In genomic region chr3:171393032-171393744, GRCh38 we compare ENCODE assay signal across 10 cellular contexts.
DNase-seq lines count a peak whose midpoint lies in the region; ATAC-seq and TF ChIP-seq lines count a peak whose summit lies in the region.
"Had no signal": no experiment of that assay in that cellular context is flagged by ENCODE, and none has a peak within 500 bp of the region (broad histone marks: within the 10 kb centered on the region; RNA-seq: fewer than 3 reads in every experiment).

No MANE protein-coding gene starts in this region.

- DNase-seq in AG04450 (ENCODE audit: low read depth, low spot score) = peak; percentile 46
- peak; percentile 77 for DNase-seq in NCI-H2029 (lab: John Stamatoyannopoulos, UW)
- DNase-seq in brain pericyte (ENCODE audit: low read depth, low spot score) = peak; percentile 10
- no peak for DNase-seq in AML-193 (lab: John Stamatoyannopoulos, UW)
- no peak for DNase-seq in Calu3
- DNase-seq: immature natural killer cell had no signal

- TF ChIP-seq CTCF in AG04450 (IDR thresholded peaks at IDR 0.05; ENCODE audit: low read depth, low read length) = no peak
- TF ChIP-seq CTCF in Calu3 (IDR thresholded peaks at IDR 0.05; ENCODE audit: unreplicated experiment) = no peak

- POLR2A ChIA-PET in AG04450 (lab: Yijun Ruan, JAX) = interaction anchor here (1.0 to 1.1 kb wide), 2 partner anchors 8 to 10 kb away, joined by 3 to 4 read pairs; no protein-coding TSS in a partner anchor

- no peak overlapping the region for H3K4me3 ChIP-seq in AG04450 (ENCODE audit: low read depth, low read length)

- H3K4me3 Mint-ChIP-seq in Calu3 (ENCODE audit: low read depth, unreplicated experiment) = no peak overlapping the region
- H3K4me3 Mint-ChIP-seq: B cell, immature natural killer cell had no signal

- ATAC-seq in HG03342 (IDR thresholded peaks at IDR 0.05; ENCODE audit: unreplicated experiment) = no peak
- no peak for ATAC-seq in HG02981 (IDR thresholded peaks at IDR 0.05; ENCODE audit: unreplicated experiment)

- H3K9me3 ChIP-seq in AG04450 (ENCODE audit: control insufficient read depth, insufficient read depth, low read length) = no peaks in the 10 kb centered on the region

- peak overlapping the region; percentile 12 for H3K27ac ChIP-seq in AG04450 (ENCODE audit: low read depth, low read length)
- peak overlapping the region; percentile 23 for H3K27ac ChIP-seq in layer of hippocampus (ENCODE audit: low read depth, low read length)

- CTCF ChIA-PET in AG04450 (lab: Charles Lee) = interaction anchor here (0.6 to 1.6 kb wide), 3 partner anchors 35 to 205 kb away, joined by 3 to 4 read pairs (median 3); no protein-coding TSS in a partner anchor
- CTCF ChIA-PET in Calu3 (lab: Charles Lee) = interaction anchor here (0.7 kb wide), 1 partner anchor 28 kb away, joined by 3 read pairs; no protein-coding TSS in a partner anchor

- H3K9me3 Mint-ChIP-seq in Calu3 (ENCODE audit: low read depth, unreplicated experiment) = no peaks in the 10 kb centered on the region

- H3K4me1 Mint-ChIP-seq in Calu3 (ENCODE audit: low read depth, unreplicated experiment) = peaks cover 17% of the 10 kb centered on the region
- H3K4me1 Mint-ChIP-seq: B cell had no signal

- intact Hi-C loops in Calu3 (cut with micrococcal nuclease; ENCODE audit: unreplicated experiment) = no loop called here

- no peak overlapping the region for H3K27ac Mint-ChIP-seq in Calu3 (ENCODE audit: unreplicated experiment)
- H3K27ac Mint-ChIP-seq: B cell had no signal

- H3K36me3 Mint-ChIP-seq in Calu3 (ENCODE audit: insufficient read depth, unreplicated experiment) = no peaks in the 10 kb centered on the region

- BruUV-seq in Calu3 (replicated peaks; lab: Mats Ljungman, UMichigan) = no TSS peak

- H3K27me3 Mint-ChIP-seq in Calu3 (ENCODE audit: unreplicated experiment) = no peaks in the 10 kb centered on the region
- H3K27me3 Mint-ChIP-seq: B cell had no signal

- H3K27me3 ChIP-seq in AG04450 (ENCODE audit: control insufficient read depth, insufficient read depth, low read length) (no peaks in the 10 kb centered on the region), layer of hippocampus (ENCODE audit: control insufficient read depth, insufficient read depth, low read length) (no peaks in the 10 kb centered on the region)

Comparison
In these comparisons a context has a peak if more than half of its experiments do, and no peak if none do; other contexts are left out.
1. DNase-seq: peak in AG04450 (single experiment), NCI-H2029 (single experiment) and brain pericyte (single experiment); none in AML-193 (0 of 2) and Calu3 (single experiment).